2 cellular contexts compared by ENCODE assay signal in genomic region chr4:147628415-147628814, GRCh38.
TF ChIP-seq lines count a peak whose summit lies in the region.

No MANE protein-coding gene starts in this region.

TF ChIP-seq in HEK293, 187 proteins besides CTCF, POLR2A, EP300 and RAD21:
- TF ChIP-seq ZNF416 (tag by site-specific recombination; IDR thresholded peaks at IDR 0.05) (no peak), PRDM10 (tag by site-specific recombination; IDR thresholded peaks at IDR 0.05) (no peak), GLI2 (tag by site-specific recombination; IDR thresholded peaks at IDR 0.05; ENCODE audit: borderline replicate concordance, low read depth) (no peak), ZNF561 (tag by site-specific recombination; IDR thresholded peaks at IDR 0.05; ENCODE audit: borderline replicate concordance) (no peak), ZNF23 (tag by site-specific recombination; IDR thresholded peaks at IDR 0.05; ENCODE audit: borderline replicate concordance) (no peak), PRDM6 (tag by site-specific recombination; IDR thresholded peaks at IDR 0.05) (peak; percentile 55; the same call in 1 of the 2 replicates), ZNF596 (tag by site-specific recombination; IDR thresholded peaks at IDR 0.05) (0 out of 2 replicates have a peak, but pooled peaks have one; percentile 24), ZSCAN23 (tag by site-specific recombination; IDR thresholded peaks at IDR 0.05) (no peak), ZFP37 (tag by site-specific recombination; IDR thresholded peaks at IDR 0.05) (no peak), ZBTB17 (tag by site-specific recombination; IDR thresholded peaks at IDR 0.05) (no peak), ZNF16 (tag by site-specific recombination; IDR thresholded peaks at IDR 0.05; ENCODE audit: low read depth) (no peak), ZNF747 (tag by site-specific recombination; IDR thresholded peaks at IDR 0.05) (no peak), ATF2 (tag by site-specific recombination; IDR thresholded peaks at IDR 0.05; ENCODE audit: low read depth) (no peak)

TF ChIP-seq in H1, 55 proteins besides CTCF, POLR2A, EP300 and RAD21:
- TF ChIP-seq SIN3A (conservative IDR thresholded peaks at IDR 0.05 in 1 of 2, IDR thresholded peaks at IDR 0.05 in 1 of 2; ENCODE audit: low read depth in 1 of 2, low read length in 2 of 2) = no peak
- TF ChIP-seq TEAD4 (IDR thresholded peaks at IDR 0.05; ENCODE audit: low read depth, low read length) = no peak
- TF ChIP-seq YY1 (IDR thresholded peaks at IDR 0.05; ENCODE audit: low read depth, low read length) = no peak
- peak; percentile 76; the same call in 1 of the 2 replicates for TF ChIP-seq SRF (IDR thresholded peaks at IDR 0.05; ENCODE audit: low read depth, low read length)
